ENCODE assay signal across 8 cellular contexts in the genomic region with DNA sequence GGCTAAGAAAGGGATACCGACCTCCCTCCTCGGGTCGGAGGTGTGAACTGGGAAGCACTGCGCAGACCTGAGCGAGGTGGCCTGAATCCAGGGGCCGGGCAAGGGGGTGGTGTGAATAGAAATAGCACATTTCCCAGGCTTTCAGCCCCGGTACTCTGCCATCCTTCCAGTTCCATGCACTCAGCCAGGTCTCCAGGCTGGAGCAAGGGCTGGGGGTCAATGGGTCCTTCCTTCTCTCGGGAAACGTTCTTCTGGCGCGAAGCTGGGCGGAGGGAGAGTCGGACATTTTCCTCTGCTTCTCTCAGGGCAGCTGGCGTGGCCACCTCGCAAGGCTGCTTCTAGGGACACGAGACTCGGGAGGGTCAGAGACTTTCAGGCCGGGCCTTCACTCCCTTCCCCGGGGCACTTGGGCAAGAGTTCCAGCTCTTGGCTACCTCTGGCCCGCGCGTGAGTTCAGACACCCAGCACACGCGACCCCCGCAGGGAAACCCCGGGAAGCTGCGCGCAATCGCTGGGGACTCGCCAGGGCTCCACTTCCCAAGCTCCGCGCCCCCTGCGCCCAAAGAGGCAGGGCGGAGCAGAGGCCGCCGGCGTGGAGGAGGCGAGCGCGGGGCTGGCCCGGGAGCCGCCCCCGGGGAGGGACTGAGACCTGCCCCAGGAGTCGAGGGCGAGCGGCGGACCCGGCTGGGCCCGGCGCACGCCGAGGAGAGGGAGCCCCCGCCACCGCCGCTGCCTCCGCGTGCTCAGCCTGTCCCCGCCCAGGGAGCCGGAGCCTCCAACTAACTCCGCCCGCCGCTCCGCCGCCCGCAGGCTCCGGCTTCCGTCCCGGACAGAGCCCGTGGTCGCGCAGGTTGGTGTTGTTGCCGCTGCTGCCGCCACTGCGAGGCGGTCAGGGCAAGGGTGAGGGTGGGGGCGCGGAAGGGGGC. TPM values are rescaled to one million over a fixed set of nuclear protein-coding genes. Genes with fewer than 3 reads are reported as not detected.
DNase-seq lines count a peak whose midpoint lies in the region; ATAC-seq lines count a peak whose summit lies in the region.

A gene (plus strand): TSS at position 807 of the 926 bp plus-strand sequence. CDS start 110,891 bp downstream, outside the sequence.

- H3K4me3 ChIP-seq in ACC112 (ENCODE audit: low read depth, low read length), result peak within 1 kb of the TSS; percentile 100

- H3K27ac ChIP-seq in ACC112 (ENCODE audit: low read depth, low read length), result peak within 1 kb of the TSS; percentile 77

- H3K79me2 ChIP-seq in ACC112 (ENCODE audit: control insufficient read depth, insufficient read depth, low read length, unreplicated experiment), result peaks cover 41% of the 10 kb centered on the region

- DNase-seq in NCI-H2196 treated with DMSO at 0.1 percent for 48 hours (lab: John Stamatoyannopoulos, UW; ENCODE audit: unreplicated experiment) (peak; percentile 32), cerebellum (ENCODE audit: low spot score) (peak; percentile 76), kidney glomerular epithelial cell (lab: John Stamatoyannopoulos, UW) (peak; percentile 68)
- DNase-seq in activated CD4-positive, CD25-positive, alpha-beta regulatory T cell treated with anti-CD3 and anti-CD28 coated beads, Interleukin-2, amount 50 U/mL, for 72 hours, result peak; percentile 78
- DNase-seq in stimulated activated CD4-positive, alpha-beta T cell treated with anti-CD3 and anti-CD28 coated beads, Interleukin-1b, Interleukin-23, amount 100 ng/mL, for 48 hours, result peak; percentile 77

- ATAC-seq in GM18520 (IDR thresholded peaks at IDR 0.05; ENCODE audit: unreplicated experiment), result peak; percentile 79
- peak; percentile 86 for ATAC-seq in HG03039 (IDR thresholded peaks at IDR 0.05; ENCODE audit: unreplicated experiment)

- peaks cover 15% of the 10 kb centered on the region for H3K4me1 ChIP-seq in ACC112 (ENCODE audit: control insufficient read depth, insufficient read depth, low read length, unreplicated experiment)

- H3K36me3 ChIP-seq in ACC112 (ENCODE audit: insufficient read depth, low read length), result no peaks in the 10 kb centered on the region

- no peaks in the 10 kb centered on the region for H3K27me3 ChIP-seq in ACC112 (ENCODE audit: insufficient read depth, low read length)

- H2AFZ ChIP-seq in ACC112 (ENCODE audit: low read length, unreplicated experiment), result peak within 1 kb of the TSS; percentile 94

RNA-seq across cellular contexts. Expression of the gene that starts here (rescaled TPM):
- total RNA-seq in cerebellum, result 148 TPM

Comparison
In these comparisons a context has a peak if more than half of its experiments do, and no peak if none do; other contexts are left out.
1. Peak in every context shown above with its lines: DNase-seq, ATAC-seq, H3K4me3 ChIP-seq and H3K27ac ChIP-seq.